1 cellular context compared by ENCODE assay signal in the genomic region with DNA sequence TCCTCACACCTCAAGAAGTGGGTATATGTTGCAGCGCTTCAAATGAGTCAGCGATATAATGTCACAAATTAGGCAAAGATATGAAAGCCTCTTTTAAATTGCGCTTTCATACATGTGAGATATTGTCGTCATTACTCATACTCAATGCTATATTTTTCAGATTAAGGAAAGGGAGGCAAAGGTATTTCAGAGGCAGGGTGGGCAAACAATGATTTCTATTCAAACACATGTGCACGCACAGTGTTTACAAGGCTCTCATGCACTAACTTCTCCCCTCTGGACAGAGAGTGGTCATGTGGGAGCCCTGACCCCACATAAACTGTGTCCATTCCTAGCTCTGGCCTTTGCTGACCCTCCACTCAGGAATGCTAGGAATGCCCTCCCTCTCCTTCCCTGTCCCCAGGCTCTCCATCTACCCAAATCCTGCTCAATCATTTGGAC.
TF ChIP-seq lines count a peak whose summit lies in the region.

No MANE protein-coding gene starts in this region.

TF ChIP-seq in HepG2, 621 proteins besides CTCF, POLR2A, EP300 and RAD21 (continued from another document and continues in another):
- TF ChIP-seq PHF5A (CRISPR knock-in tag; IDR thresholded peaks at IDR 0.05; ENCODE audit: low read depth, unreplicated experiment) (no peak), SIN3B (IDR thresholded peaks at IDR 0.05; ENCODE audit: low read length) (no peak), SUZ12 (IDR thresholded peaks at IDR 0.05; ENCODE audit: low read depth, low read length) (no peak), TCF12 (IDR thresholded peaks at IDR 0.05) (no peak), TCF12 (CRISPR knock-in tag; IDR thresholded peaks at IDR 0.05) (no peak), RFX3 (CRISPR knock-in tag; IDR thresholded peaks at IDR 0.05) (0 out of 2 replicates have a peak, but pooled peaks have one; percentile 16), ZNF737 (CRISPR knock-in tag; IDR thresholded peaks at IDR 0.05; ENCODE audit: borderline replicate concordance) (no peak), ZNF879 (CRISPR knock-in tag; IDR thresholded peaks at IDR 0.05) (no peak), ZNF776 (CRISPR knock-in tag; IDR thresholded peaks at IDR 0.05) (no peak), ATF1 (CRISPR knock-in tag; IDR thresholded peaks at IDR 0.05) (no peak), ZNF556 (CRISPR knock-in tag; IDR thresholded peaks at IDR 0.05; ENCODE audit: borderline replicate concordance) (no peak), ZNF747 (CRISPR knock-in tag; IDR thresholded peaks at IDR 0.05; ENCODE audit: borderline replicate concordance) (peak; percentile 61; the same call in 1 of the 2 replicates), ZBTB38 (CRISPR knock-in tag; IDR thresholded peaks at IDR 0.05) (peak; percentile 52; the same call in 1 of the 2 replicates), RFXAP (CRISPR knock-in tag; IDR thresholded peaks at IDR 0.05; ENCODE audit: borderline replicate concordance) (no peak), TBP (CRISPR knock-in tag; IDR thresholded peaks at IDR 0.05) (no peak), CBX1 (IDR thresholded peaks at IDR 0.05; ENCODE audit: low read depth) (peak; percentile 49), CAMTA2 (CRISPR knock-in tag; IDR thresholded peaks at IDR 0.05; ENCODE audit: borderline replicate concordance) (no peak), SNAPC2 (CRISPR knock-in tag; IDR thresholded peaks at IDR 0.05) (no peak; the same call in 1 of the 2 replicates), ZNF253 (CRISPR knock-in tag; IDR thresholded peaks at IDR 0.05; ENCODE audit: borderline replicate concordance) (no peak), TBX2 (CRISPR knock-in tag; IDR thresholded peaks at IDR 0.05; ENCODE audit: borderline replicate concordance) (peak; percentile 73; the same call in 1 of the 2 replicates), NFE2 (CRISPR knock-in tag; IDR thresholded peaks at IDR 0.05) (no peak), ZNF235 (CRISPR knock-in tag; IDR thresholded peaks at IDR 0.05; ENCODE audit: borderline replicate concordance) (no peak), ZNF136 (CRISPR knock-in tag; IDR thresholded peaks at IDR 0.05; ENCODE audit: low read depth) (0 out of 2 replicates have a peak, but pooled peaks have one; percentile 48), ZSCAN12 (CRISPR knock-in tag; IDR thresholded peaks at IDR 0.05) (0 out of 2 replicates have a peak, but pooled peaks have one; percentile 10)
- TF ChIP-seq, protein P1, sequence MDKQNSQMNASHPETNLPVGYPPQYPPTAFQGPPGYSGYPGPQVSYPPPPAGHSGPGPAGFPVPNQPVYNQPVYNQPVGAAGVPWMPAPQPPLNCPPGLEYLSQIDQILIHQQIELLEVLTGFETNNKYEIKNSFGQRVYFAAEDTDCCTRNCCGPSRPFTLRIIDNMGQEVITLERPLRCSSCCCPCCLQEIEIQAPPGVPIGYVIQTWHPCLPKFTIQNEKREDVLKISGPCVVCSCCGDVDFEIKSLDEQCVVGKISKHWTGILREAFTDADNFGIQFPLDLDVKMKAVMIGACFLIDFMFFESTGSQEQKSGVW (CRISPR knock-in tag; IDR thresholded peaks at IDR 0.05; ENCODE audit: borderline replicate concordance): no peak
- TF ChIP-seq, protein P2, sequence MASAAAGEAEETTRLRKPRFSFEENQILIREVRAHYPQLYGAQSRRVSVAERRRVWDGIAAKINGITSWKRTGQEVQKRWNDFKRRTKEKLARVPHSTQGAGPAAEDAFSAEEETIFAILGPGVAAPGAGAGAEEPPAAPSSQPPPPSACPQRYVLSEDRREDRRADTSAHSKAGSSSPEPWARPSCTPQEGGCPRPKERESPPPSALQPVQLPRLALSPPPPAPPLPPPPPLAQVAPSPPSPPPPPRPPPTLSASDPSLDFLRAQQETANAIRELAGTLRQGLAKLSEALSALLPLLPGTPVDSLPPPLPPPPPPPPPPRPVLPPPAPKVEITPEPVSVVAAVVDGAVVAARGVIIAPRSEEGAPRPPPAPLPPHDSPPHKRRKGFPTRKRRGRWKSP (CRISPR knock-in tag; IDR thresholded peaks at IDR 0.05): no peak
- TF ChIP-seq, protein P3, sequence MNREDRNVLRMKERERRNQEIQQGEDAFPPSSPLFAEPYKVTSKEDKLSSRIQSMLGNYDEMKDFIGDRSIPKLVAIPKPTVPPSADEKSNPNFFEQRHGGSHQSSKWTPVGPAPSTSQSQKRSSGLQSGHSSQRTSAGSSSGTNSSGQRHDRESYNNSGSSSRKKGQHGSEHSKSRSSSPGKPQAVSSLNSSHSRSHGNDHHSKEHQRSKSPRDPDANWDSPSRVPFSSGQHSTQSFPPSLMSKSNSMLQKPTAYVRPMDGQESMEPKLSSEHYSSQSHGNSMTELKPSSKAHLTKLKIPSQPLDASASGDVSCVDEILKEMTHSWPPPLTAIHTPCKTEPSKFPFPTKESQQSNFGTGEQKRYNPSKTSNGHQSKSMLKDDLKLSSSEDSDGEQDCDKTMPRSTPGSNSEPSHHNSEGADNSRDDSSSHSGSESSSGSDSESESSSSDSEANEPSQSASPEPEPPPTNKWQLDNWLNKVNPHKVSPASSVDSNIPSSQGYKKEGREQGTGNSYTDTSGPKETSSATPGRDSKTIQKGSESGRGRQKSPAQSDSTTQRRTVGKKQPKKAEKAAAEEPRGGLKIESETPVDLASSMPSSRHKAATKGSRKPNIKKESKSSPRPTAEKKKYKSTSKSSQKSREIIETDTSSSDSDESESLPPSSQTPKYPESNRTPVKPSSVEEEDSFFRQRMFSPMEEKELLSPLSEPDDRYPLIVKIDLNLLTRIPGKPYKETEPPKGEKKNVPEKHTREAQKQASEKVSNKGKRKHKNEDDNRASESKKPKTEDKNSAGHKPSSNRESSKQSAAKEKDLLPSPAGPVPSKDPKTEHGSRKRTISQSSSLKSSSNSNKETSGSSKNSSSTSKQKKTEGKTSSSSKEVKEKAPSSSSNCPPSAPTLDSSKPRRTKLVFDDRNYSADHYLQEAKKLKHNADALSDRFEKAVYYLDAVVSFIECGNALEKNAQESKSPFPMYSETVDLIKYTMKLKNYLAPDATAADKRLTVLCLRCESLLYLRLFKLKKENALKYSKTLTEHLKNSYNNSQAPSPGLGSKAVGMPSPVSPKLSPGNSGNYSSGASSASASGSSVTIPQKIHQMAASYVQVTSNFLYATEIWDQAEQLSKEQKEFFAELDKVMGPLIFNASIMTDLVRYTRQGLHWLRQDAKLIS (CRISPR knock-in tag; IDR thresholded peaks at IDR 0.05): no peak
- TF ChIP-seq, protein P4, sequence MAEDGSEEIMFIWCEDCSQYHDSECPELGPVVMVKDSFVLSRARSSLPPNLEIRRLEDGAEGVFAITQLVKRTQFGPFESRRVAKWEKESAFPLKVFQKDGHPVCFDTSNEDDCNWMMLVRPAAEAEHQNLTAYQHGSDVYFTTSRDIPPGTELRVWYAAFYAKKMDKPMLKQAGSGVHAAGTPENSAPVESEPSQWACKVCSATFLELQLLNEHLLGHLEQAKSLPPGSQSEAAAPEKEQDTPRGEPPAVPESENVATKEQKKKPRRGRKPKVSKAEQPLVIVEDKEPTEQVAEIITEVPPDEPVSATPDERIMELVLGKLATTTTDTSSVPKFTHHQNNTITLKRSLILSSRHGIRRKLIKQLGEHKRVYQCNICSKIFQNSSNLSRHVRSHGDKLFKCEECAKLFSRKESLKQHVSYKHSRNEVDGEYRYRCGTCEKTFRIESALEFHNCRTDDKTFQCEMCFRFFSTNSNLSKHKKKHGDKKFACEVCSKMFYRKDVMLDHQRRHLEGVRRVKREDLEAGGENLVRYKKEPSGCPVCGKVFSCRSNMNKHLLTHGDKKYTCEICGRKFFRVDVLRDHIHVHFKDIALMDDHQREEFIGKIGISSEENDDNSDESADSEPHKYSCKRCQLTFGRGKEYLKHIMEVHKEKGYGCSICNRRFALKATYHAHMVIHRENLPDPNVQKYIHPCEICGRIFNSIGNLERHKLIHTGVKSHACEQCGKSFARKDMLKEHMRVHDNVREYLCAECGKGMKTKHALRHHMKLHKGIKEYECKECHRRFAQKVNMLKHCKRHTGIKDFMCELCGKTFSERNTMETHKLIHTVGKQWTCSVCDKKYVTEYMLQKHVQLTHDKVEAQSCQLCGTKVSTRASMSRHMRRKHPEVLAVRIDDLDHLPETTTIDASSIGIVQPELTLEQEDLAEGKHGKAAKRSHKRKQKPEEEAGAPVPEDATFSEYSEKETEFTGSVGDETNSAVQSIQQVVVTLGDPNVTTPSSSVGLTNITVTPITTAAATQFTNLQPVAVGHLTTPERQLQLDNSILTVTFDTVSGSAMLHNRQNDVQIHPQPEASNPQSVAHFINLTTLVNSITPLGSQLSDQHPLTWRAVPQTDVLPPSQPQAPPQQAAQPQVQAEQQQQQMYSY (CRISPR knock-in tag; IDR thresholded peaks at IDR 0.05): no peak
- TF ChIP-seq, protein P5, sequence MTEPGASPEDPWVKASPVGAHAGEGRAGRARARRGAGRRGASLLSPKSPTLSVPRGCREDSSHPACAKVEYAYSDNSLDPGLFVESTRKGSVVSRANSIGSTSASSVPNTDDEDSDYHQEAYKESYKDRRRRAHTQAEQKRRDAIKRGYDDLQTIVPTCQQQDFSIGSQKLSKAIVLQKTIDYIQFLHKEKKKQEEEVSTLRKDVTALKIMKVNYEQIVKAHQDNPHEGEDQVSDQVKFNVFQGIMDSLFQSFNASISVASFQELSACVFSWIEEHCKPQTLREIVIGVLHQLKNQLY (CRISPR knock-in tag; IDR thresholded peaks at IDR 0.05): peak; percentile 51; the same call in 1 of the 2 replicates
- TF ChIP-seq, protein P6, sequence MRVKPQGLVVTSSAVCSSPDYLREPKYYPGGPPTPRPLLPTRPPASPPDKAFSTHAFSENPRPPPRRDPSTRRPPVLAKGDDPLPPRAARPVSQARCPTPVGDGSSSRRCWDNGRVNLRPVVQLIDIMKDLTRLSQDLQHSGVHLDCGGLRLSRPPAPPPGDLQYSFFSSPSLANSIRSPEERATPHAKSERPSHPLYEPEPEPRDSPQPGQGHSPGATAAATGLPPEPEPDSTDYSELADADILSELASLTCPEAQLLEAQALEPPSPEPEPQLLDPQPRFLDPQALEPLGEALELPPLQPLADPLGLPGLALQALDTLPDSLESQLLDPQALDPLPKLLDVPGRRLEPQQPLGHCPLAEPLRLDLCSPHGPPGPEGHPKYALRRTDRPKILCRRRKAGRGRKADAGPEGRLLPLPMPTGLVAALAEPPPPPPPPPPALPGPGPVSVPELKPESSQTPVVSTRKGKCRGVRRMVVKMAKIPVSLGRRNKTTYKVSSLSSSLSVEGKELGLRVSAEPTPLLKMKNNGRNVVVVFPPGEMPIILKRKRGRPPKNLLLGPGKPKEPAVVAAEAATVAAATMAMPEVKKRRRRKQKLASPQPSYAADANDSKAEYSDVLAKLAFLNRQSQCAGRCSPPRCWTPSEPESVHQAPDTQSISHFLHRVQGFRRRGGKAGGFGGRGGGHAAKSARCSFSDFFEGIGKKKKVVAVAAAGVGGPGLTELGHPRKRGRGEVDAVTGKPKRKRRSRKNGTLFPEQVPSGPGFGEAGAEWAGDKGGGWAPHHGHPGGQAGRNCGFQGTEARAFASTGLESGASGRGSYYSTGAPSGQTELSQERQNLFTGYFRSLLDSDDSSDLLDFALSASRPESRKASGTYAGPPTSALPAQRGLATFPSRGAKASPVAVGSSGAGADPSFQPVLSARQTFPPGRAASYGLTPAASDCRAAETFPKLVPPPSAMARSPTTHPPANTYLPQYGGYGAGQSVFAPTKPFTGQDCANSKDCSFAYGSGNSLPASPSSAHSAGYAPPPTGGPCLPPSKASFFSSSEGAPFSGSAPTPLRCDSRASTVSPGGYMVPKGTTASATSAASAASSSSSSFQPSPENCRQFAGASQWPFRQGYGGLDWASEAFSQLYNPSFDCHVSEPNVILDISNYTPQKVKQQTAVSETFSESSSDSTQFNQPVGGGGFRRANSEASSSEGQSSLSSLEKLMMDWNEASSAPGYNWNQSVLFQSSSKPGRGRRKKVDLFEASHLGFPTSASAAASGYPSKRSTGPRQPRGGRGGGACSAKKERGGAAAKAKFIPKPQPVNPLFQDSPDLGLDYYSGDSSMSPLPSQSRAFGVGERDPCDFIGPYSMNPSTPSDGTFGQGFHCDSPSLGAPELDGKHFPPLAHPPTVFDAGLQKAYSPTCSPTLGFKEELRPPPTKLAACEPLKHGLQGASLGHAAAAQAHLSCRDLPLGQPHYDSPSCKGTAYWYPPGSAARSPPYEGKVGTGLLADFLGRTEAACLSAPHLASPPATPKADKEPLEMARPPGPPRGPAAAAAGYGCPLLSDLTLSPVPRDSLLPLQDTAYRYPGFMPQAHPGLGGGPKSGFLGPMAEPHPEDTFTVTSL (CRISPR knock-in tag; IDR thresholded peaks at IDR 0.05; ENCODE audit: borderline replicate concordance): peak; percentile 79; the same call in 1 of the 2 replicates
- TF ChIP-seq, protein P7, sequence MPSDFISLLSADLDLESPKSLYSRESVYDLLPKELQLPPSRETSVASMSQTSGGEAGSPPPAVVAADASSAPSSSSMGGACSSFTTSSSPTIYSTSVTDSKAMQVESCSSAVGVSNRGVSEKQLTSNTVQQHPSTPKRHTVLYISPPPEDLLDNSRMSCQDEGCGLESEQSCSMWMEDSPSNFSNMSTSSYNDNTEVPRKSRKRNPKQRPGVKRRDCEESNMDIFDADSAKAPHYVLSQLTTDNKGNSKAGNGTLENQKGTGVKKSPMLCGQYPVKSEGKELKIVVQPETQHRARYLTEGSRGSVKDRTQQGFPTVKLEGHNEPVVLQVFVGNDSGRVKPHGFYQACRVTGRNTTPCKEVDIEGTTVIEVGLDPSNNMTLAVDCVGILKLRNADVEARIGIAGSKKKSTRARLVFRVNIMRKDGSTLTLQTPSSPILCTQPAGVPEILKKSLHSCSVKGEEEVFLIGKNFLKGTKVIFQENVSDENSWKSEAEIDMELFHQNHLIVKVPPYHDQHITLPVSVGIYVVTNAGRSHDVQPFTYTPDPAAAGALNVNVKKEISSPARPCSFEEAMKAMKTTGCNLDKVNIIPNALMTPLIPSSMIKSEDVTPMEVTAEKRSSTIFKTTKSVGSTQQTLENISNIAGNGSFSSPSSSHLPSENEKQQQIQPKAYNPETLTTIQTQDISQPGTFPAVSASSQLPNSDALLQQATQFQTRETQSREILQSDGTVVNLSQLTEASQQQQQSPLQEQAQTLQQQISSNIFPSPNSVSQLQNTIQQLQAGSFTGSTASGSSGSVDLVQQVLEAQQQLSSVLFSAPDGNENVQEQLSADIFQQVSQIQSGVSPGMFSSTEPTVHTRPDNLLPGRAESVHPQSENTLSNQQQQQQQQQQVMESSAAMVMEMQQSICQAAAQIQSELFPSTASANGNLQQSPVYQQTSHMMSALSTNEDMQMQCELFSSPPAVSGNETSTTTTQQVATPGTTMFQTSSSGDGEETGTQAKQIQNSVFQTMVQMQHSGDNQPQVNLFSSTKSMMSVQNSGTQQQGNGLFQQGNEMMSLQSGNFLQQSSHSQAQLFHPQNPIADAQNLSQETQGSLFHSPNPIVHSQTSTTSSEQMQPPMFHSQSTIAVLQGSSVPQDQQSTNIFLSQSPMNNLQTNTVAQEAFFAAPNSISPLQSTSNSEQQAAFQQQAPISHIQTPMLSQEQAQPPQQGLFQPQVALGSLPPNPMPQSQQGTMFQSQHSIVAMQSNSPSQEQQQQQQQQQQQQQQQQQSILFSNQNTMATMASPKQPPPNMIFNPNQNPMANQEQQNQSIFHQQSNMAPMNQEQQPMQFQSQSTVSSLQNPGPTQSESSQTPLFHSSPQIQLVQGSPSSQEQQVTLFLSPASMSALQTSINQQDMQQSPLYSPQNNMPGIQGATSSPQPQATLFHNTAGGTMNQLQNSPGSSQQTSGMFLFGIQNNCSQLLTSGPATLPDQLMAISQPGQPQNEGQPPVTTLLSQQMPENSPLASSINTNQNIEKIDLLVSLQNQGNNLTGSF (CRISPR knock-in tag; IDR thresholded peaks at IDR 0.05): no peak
- TF ChIP-seq, protein P8, sequence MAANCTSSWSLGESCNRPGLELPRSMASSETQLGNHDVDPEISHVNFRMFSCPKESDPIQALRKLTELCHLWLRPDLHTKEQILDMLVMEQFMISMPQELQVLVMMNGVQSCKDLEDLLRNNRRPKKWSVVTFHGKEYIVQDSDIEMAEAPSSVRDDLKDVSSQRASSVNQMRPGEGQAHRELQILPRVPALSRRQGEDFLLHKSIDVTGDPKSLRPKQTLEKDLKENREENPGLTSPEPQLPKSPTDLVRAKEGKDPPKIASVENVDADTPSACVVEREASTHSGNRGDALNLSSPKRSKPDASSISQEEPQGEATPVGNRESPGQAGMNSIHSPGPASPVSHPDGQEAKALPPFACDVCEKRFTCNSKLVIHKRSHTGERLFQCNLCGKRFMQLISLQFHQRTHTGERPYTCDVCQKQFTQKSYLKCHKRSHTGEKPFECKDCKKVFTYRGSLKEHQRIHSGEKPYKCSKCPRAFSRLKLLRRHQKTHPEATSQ (CRISPR knock-in tag; IDR thresholded peaks at IDR 0.05; ENCODE audit: borderline replicate concordance): 0 out of 2 replicates have a peak, but pooled peaks have one; percentile 33
